ENCODE assay signal across 1 cellular context in genomic region chr4:108881190-108881589, GRCh38.
TF ChIP-seq lines count a peak whose summit lies in the region.

No MANE protein-coding gene starts in this region.

TF ChIP-seq in K562, 482 proteins besides CTCF, POLR2A, EP300 and RAD21 (continued from another document):
- TF ChIP-seq ZNF24 (IDR thresholded peaks at IDR 0.05) (no peak), HBP1 (CRISPR knock-in tag; IDR thresholded peaks at IDR 0.05) (no peak), USF1 (CRISPR knock-in tag; IDR thresholded peaks at IDR 0.05) (no peak), ZNF165 (CRISPR knock-in tag; IDR thresholded peaks at IDR 0.05; ENCODE audit: borderline replicate concordance) (no peak)
